In genomic region chr2:228559774-228560415, GRCh38 we compare ENCODE assay signal across 19 cellular contexts.
DNase-seq lines count a peak whose midpoint lies in the region; ATAC-seq lines count a peak whose summit lies in the region.
"Had no signal": no experiment of that assay in that cellular context is flagged by ENCODE, and none has a peak within 500 bp of the region (broad histone marks: within the 10 kb centered on the region; RNA-seq: fewer than 3 reads in every experiment).

No MANE protein-coding gene starts in this region.

- peak; percentile 72 for ATAC-seq in GM19023 (IDR thresholded peaks at IDR 0.05; ENCODE audit: unreplicated experiment)
- ATAC-seq in HG03025 (IDR thresholded peaks at IDR 0.05; ENCODE audit: low FRiP score, unreplicated experiment): peak; percentile 94
- peak; percentile 63 for ATAC-seq in HG03575 (IDR thresholded peaks at IDR 0.05; ENCODE audit: extremely low read depth, insufficient number of reproducible peaks, low FRiP score, unreplicated experiment)
- no peak for ATAC-seq in GM19397 (IDR thresholded peaks at IDR 0.05; ENCODE audit: unreplicated experiment)
- ATAC-seq in HG02981 (IDR thresholded peaks at IDR 0.05; ENCODE audit: unreplicated experiment): no peak
- ATAC-seq: Right ventricle myocardium inferior had no signal

- no peak for DNase-seq in foreskin melanocyte
- DNase-seq in activated CD4-positive, CD25-positive, alpha-beta regulatory T cell treated with anti-CD3 and anti-CD28 coated beads, Interleukin-2, amount 50 U/mL, for 72 hours: no peak
- DNase-seq: CD4-positive, CD25-positive, alpha-beta regulatory T cell; DMS79; H7; IMR-90; MV-4-11; NCI-H1105 treated with DMSO at 0.1 percent for 48 hours; NCI-H2029 treated with DMSO at 0.1 percent for 48 hours; NCI-H2171; NCI-H524 treated with DMSO at 0.1 percent for 48 hours; NCI-H82; OCI-M1 had no signal

Comparison
In these comparisons a context has a peak if more than half of its experiments do, and no peak if none do; other contexts are left out.
1. ATAC-seq: peak in GM19023 (single experiment), HG03025 (single experiment) and HG03575 (single experiment); none in GM19397 (single experiment) and HG02981 (single experiment).